In the genomic region with DNA sequence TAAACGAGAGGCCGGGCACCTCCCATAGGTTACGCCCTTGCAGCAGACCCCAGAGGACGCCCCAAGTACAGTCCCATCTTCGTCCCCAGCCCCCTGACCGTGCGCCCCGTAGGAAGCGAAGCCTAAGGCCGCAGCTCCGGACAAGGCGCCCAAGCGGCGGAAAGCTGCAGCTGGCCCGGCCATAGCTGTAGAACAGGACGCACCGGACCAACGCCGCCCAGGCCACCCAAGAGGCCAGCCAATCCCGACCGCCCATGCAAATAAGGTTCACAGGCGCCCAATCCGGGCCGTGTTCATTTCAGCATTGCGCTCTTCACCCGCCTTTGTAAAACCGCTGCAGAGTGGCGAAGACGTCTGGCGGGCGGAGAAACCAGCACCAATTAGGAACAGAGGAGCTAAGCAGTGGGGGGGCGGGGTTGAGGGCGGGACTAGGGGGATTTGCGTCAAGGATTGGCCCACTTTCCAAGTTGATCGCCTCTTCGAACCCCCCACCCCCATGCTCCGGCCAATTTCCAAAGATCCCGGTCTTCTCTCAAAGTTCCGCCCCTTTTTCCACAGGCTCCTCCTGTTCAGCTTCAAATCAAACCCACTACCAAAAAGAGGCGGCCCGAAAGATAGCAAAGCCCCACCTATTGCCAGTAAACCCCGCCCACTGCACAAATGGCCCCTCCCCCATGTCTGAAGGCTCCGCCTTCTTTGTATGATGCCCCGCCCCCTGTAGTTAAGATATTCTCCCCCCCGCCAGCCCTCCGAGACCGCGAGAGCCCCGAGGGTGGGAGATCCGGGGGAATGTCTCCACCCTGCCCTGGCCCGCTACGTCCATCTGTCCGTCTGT, we compare ENCODE assay signal across 8 cellular contexts. TPM values are rescaled to one million over a fixed set of nuclear protein-coding genes. Genes with fewer than 3 reads are reported as not detected.
A peak's percentile ranks its signal among the peaks of the same experiment; 100 is the strongest.
DNase-seq lines count a peak whose midpoint lies in the region; ATAC-seq and TF ChIP-seq lines count a peak whose summit lies in the region.

A gene (minus strand): TSS at position 196 of the 835 bp plus-strand sequence. CDS start 13 bp downstream, at position 183.

- H3K4me3 ChIP-seq in choroid plexus epithelial cell (ENCODE audit: low read depth, low read length): peak within 1 kb of the TSS; percentile 69
- peak within 1 kb of the TSS; percentile 72 for H3K4me3 ChIP-seq in kidney epithelial cell (ENCODE audit: low read depth, low read length)

- H3K27ac Mint-ChIP-seq in activated CD4-positive, alpha-beta T cell treated with anti-CD3 and anti-CD28 coated beads for 36 hours: peak within 1 kb of the TSS; percentile 92

- POLR2A ChIA-PET in activated CD4-positive, alpha-beta T cell treated with anti-CD3 and anti-CD28 coated beads for 36 hours (lab: Charles Lee): interaction anchor here (0.5 to 2.1 kb wide), 7 partner anchors 32 to 283 kb away, joined by 3 to 13 read pairs (median 3); a partner anchor contains a TSS

- intact Hi-C loops in activated CD4-positive, alpha-beta T cell treated with anti-CD3 and anti-CD28 coated beads for 36 hours (cut with DNase I, micrococcal nuclease): loop anchor here (1.0 to 5.0 kb wide), 21 partner anchors 10 to 529 kb away; a partner anchor contains a TSS

- peaks cover 16% of the 10 kb centered on the region for H3K4me1 Mint-ChIP-seq in activated CD4-positive, alpha-beta T cell treated with anti-CD3 and anti-CD28 coated beads for 36 hours

- TF ChIP-seq CTCF in choroid plexus epithelial cell (conservative IDR thresholded peaks at IDR 0.05; ENCODE audit: low read depth, low read length) (no peak), kidney epithelial cell (IDR thresholded peaks at IDR 0.05; ENCODE audit: insufficient read depth, low read length, poor library complexity, severe bottlenecking) (no peak)

- peaks cover 2% of the 10 kb centered on the region for H3K27me3 Mint-ChIP-seq in activated CD4-positive, alpha-beta T cell treated with anti-CD3 and anti-CD28 coated beads for 36 hours

- H3K9me3 Mint-ChIP-seq in activated CD4-positive, alpha-beta T cell treated with anti-CD3 and anti-CD28 coated beads for 36 hours (ENCODE audit: low read depth): no peaks in the 10 kb centered on the region

- H3K27me3 ChIP-seq in kidney epithelial cell (ENCODE audit: control insufficient read depth, insufficient read depth, low read length): no peaks in the 10 kb centered on the region

- no peaks in the 10 kb centered on the region for H3K36me3 ChIP-seq in kidney epithelial cell (ENCODE audit: control insufficient read depth, insufficient read depth, low read length)

- H3K36me3 Mint-ChIP-seq in activated CD4-positive, alpha-beta T cell treated with anti-CD3 and anti-CD28 coated beads for 36 hours (ENCODE audit: low read depth): peaks cover 2% of the 10 kb centered on the region

- CTCF ChIA-PET in activated CD4-positive, alpha-beta T cell treated with anti-CD3 and anti-CD28 coated beads for 36 hours (lab: Charles Lee): interaction anchor here (0.5 to 1.5 kb wide), 10 partner anchors 10 to 453 kb away, joined by 3 to 13 read pairs (median 3); a partner anchor contains a TSS

- peak; percentile 92 for TF ChIP-seq POLR2A in GM19193 (IDR thresholded peaks at IDR 0.05; ENCODE audit: extremely low read depth, insufficient read depth, insufficient read length)

- DNase-seq in AG20443 (ENCODE audit: low spot score): peak; percentile 95
- DNase-seq in NCI-H524 (lab: John Stamatoyannopoulos, UW): peak; percentile 93 to 95
- peak; percentile 99 for DNase-seq in activated CD4-positive, alpha-beta T cell treated with anti-CD3 and anti-CD28 coated beads for 36 hours
- peak; percentile 100 for DNase-seq in choroid plexus epithelial cell (ENCODE audit: low read depth)
- peak; percentile 96 for DNase-seq in kidney epithelial cell (ENCODE audit: low read depth)
- DNase-seq in stimulated activated CD4-positive, alpha-beta T cell treated with anti-CD3 and anti-CD28 coated beads, Interleukin-15, amount 100 ng/mL, for 48 hours (ENCODE audit: low read depth in 2 of 2): peak; percentile 93 to 95

- ATAC-seq in HG03439 (IDR thresholded peaks at IDR 0.05; ENCODE audit: unreplicated experiment): peak; percentile 90
- peak; percentile 94 for ATAC-seq in activated CD4-positive, alpha-beta T cell treated with anti-CD3 and anti-CD28 coated beads for 36 hours

- H3K4me3 Mint-ChIP-seq in activated CD4-positive, alpha-beta T cell treated with anti-CD3 and anti-CD28 coated beads for 36 hours: peak within 1 kb of the TSS; percentile 89

RNA-seq across cellular contexts. Expression of the gene that starts here (rescaled TPM):
- total RNA-seq in activated CD4-positive, alpha-beta T cell treated with anti-CD3 and anti-CD28 coated beads for 36 hours: 10 to 100 TPM; 55.8 to 58.1 TPM
- total RNA-seq in kidney epithelial cell: 66.9 and 77.1 TPM in 2 replicates

Comparison
In these comparisons a context has a peak if more than half of its experiments do, and no peak if none do; other contexts are left out.
1. Peak in every context shown above with its lines: DNase-seq, ATAC-seq and H3K4me3 ChIP-seq.